8 cellular contexts compared by ENCODE assay signal in the genomic region with DNA sequence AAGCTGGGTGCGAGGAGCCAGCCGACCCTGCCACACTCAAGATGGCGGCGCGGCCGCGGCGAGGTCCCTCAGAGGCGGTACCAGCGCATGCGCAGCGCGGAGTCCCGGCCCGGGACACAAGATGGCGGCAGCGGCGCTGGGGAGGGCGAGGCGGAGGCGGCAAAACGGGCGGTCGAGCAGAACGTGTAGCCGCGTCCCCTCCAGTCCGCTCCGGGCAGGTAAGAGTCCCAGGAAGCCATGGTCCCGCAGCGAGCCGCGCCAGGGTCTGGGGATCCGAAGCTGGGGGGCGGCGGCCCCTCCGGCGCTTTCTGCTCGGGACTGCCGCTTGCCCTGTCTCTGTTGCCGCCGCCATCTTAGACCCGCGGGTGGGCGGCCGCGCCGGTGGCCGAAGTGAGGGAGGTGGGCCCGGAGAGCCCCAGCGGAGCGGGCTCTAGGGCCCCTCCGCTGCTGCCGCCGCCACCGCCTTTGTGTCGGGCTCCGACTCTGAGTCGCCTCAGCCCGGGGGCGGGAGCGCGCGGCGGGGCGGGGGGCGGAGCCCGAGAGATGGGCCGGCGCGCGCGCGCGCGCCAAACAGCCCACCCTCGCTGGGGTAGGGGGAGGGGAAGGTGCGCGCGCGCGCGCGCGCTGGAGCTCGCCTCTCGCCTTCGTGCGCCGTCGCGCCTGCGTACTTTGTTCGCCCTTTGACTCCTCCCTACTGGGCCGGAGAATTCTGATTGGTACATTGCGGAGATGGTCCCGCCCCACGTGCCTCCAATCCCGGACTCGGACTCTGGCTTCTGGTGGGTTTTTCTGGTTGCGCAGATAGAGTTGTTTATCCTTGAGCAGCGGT. TPM values are rescaled to one million over a fixed set of nuclear protein-coding genes. Genes with fewer than 3 reads are reported as not detected.
DNase-seq lines count a peak whose midpoint lies in the region; ATAC-seq and TF ChIP-seq lines count a peak whose summit lies in the region.

A gene (plus strand): TSS at position 97 of the 829 bp plus-strand sequence. CDS start 4,317 bp downstream, outside the sequence.

- no peaks in the 10 kb centered on the region for H3K27me3 Mint-ChIP-seq in T-helper 1 cell treated with Interleukin-12 subunit alpha and Interleukin-12 subunit beta and Interleukin-4 antibody, amounts not matched to agents 30 μg/mL and 1 μg/mL, for 36 hours (ENCODE audit: low read depth)
- no peaks in the 10 kb centered on the region for H3K27me3 Mint-ChIP-seq in progenitor cell of endocrine pancreas

- peak within 1 kb of the TSS; percentile 98 for H3K27ac Mint-ChIP-seq in T-helper 1 cell treated with Interleukin-12 subunit alpha and Interleukin-12 subunit beta and Interleukin-4 antibody, amounts not matched to agents 30 μg/mL and 1 μg/mL, for 36 hours
- peak within 1 kb of the TSS; percentile 99 for H3K27ac Mint-ChIP-seq in progenitor cell of endocrine pancreas

- peaks cover 0 to 36% (median 27%) of the 10 kb centered on the region in 9 donors for H3K36me3 ChIP-seq in heart right ventricle
- H3K36me3 ChIP-seq in upper lobe of right lung = peaks cover 27% of the 10 kb centered on the region

- H3K27me3 ChIP-seq in heart right ventricle = no peaks in the 10 kb centered on the region
- no peaks in the 10 kb centered on the region for H3K27me3 ChIP-seq in upper lobe of right lung

- peaks cover 23% of the 10 kb centered on the region for H3K4me1 Mint-ChIP-seq in T-helper 1 cell treated with Interleukin-12 subunit alpha and Interleukin-12 subunit beta and Interleukin-4 antibody, amounts not matched to agents 30 μg/mL and 1 μg/mL, for 36 hours (ENCODE audit: low read depth)
- peaks cover 16% of the 10 kb centered on the region for H3K4me1 Mint-ChIP-seq in progenitor cell of endocrine pancreas (ENCODE audit: low read depth)

- H3K9me3 ChIP-seq in heart right ventricle (no peaks in the 10 kb centered on the region), upper lobe of right lung (no peaks in the 10 kb centered on the region)

- peak within 1 kb of the TSS; percentile 99 to 100 (median 100) for H3K27ac ChIP-seq in heart right ventricle
- H3K27ac ChIP-seq in upper lobe of right lung = peak within 1 kb of the TSS; percentile 100

- ATAC-seq in GM18498 (IDR thresholded peaks at IDR 0.05; ENCODE audit: unreplicated experiment) = peak; percentile 79
- peak; percentile 73 for ATAC-seq in HG02938 (IDR thresholded peaks at IDR 0.05; ENCODE audit: unreplicated experiment)
- peak; percentile 88 to 94 (median 92) for ATAC-seq in heart right ventricle
- peak; percentile 93 for ATAC-seq in upper lobe of right lung

- H3K4me1 ChIP-seq in heart right ventricle (peaks cover 0 to 38% (median 23%) of the 10 kb centered on the region in 9 donors), upper lobe of right lung (peaks cover 14% of the 10 kb centered on the region)

- no peaks in the 10 kb centered on the region for H3K9me3 Mint-ChIP-seq in T-helper 1 cell treated with Interleukin-12 subunit alpha and Interleukin-12 subunit beta and Interleukin-4 antibody, amounts not matched to agents 30 μg/mL and 1 μg/mL, for 36 hours
- no peaks in the 10 kb centered on the region for H3K9me3 Mint-ChIP-seq in progenitor cell of endocrine pancreas (ENCODE audit: low read depth)

- peak within 1 kb of the TSS; percentile 98 for H3K4me3 Mint-ChIP-seq in T-helper 1 cell treated with Interleukin-12 subunit alpha and Interleukin-12 subunit beta and Interleukin-4 antibody, amounts not matched to agents 30 μg/mL and 1 μg/mL, for 36 hours
- H3K4me3 Mint-ChIP-seq in progenitor cell of endocrine pancreas (ENCODE audit: low read depth) = peak within 1 kb of the TSS; percentile 98

- TF ChIP-seq CTCF in heart right ventricle (IDR thresholded peaks at IDR 0.05) (peak in 2 of 9 donors; percentile 6 to 13), progenitor cell of endocrine pancreas (IDR thresholded peaks at IDR 0.05; ENCODE audit: unreplicated experiment) (no peak), upper lobe of right lung (IDR thresholded peaks at IDR 0.05) (no peak)

- H3K4me3 ChIP-seq in heart right ventricle (peak within 1 kb of the TSS; percentile 64 to 100 (median 96)), upper lobe of right lung (peak within 1 kb of the TSS; percentile 99)

- DNase-seq in NCI-H1694 treated with DMSO at 0.1 percent for 48 hours (lab: John Stamatoyannopoulos, UW) = peak; percentile 92
- peak; percentile 98 for DNase-seq in amniotic stem cell (lab: John Stamatoyannopoulos, UW)
- DNase-seq in heart right ventricle = peak; percentile 98 to 99
- peak; percentile 96 for DNase-seq in progenitor cell of endocrine pancreas (ENCODE audit: low spot score, unreplicated experiment)
- peak; percentile 99 for DNase-seq in upper lobe of right lung

- WGBS in heart right ventricle, 2 donors = 0 to 1% methylated on average over 81 to 91 of the region's 102 CpGs

- peaks cover 22% of the 10 kb centered on the region for H3K36me3 Mint-ChIP-seq in T-helper 1 cell treated with Interleukin-12 subunit alpha and Interleukin-12 subunit beta and Interleukin-4 antibody, amounts not matched to agents 30 μg/mL and 1 μg/mL, for 36 hours (ENCODE audit: low read depth)
- H3K36me3 Mint-ChIP-seq in progenitor cell of endocrine pancreas (ENCODE audit: insufficient read depth) = peaks cover 16% of the 10 kb centered on the region

- intact Hi-C loops in heart right ventricle (cut with DNase I) (loop anchor here in 6 of 10 donors (1.0 to 10.0 kb wide), 6 partner anchors 24 to 110 kb away; a partner anchor contains a TSS), upper lobe of right lung (cut with DNase I) (no loop called here)

RNA-seq across cellular contexts. Expression of the gene that starts here (rescaled TPM):
- 10 to 100 TPM; 23.6 to 33.1 (median 27.4) TPM for total RNA-seq in heart right ventricle
- 10 to 100 TPM; 20.8 to 28.8 TPM for polyA plus RNA-seq in heart right ventricle
- total RNA-seq in progenitor cell of endocrine pancreas = 37.8 and 38.2 TPM in 2 replicates
- total RNA-seq in upper lobe of right lung = 43.1 TPM

Comparison
In these comparisons a context has a peak if more than half of its experiments do, and no peak if none do; other contexts are left out.
1. Peak in every context shown above with its lines: DNase-seq, ATAC-seq, H3K4me3 ChIP-seq and H3K27ac ChIP-seq.